31 cellular contexts compared by ENCODE assay signal in genomic region chr2:7077660-7078278, GRCh38.
DNase-seq lines count a peak whose midpoint lies in the region; ATAC-seq and TF ChIP-seq lines count a peak whose summit lies in the region.
"Had no signal": no experiment of that assay in that cellular context is flagged by ENCODE, and none has a peak within 500 bp of the region (broad histone marks: within the 10 kb centered on the region; RNA-seq: fewer than 3 reads in every experiment).

No MANE protein-coding gene starts in this region.

- H3K27me3 ChIP-seq in sigmoid colon = no peaks in the 10 kb centered on the region
- H3K27me3 ChIP-seq in body of pancreas = no peaks in the 10 kb centered on the region
- H3K27me3 ChIP-seq: dorsolateral prefrontal cortex, neural progenitor cell, uterus had no signal

- H3K36me3 ChIP-seq in sigmoid colon (no peaks in the 10 kb centered on the region), body of pancreas (replicated peaks in 1 of 2; ENCODE audit: insufficient read depth in 1 of 2, low read depth in 2 of 2) (no peaks in the 10 kb centered on the region)
- H3K36me3 ChIP-seq: neural progenitor cell, uterus had no signal

- H3K9me3 Mint-ChIP-seq in endothelial cell (ENCODE audit: unreplicated experiment) = no peaks in the 10 kb centered on the region
- H3K9me3 Mint-ChIP-seq: activated naive CD4-positive, alpha-beta T cell treated with anti-CD3 and anti-CD28 coated beads, Interleukin-2, amount 10 ng/mL, durations not matched to agents 7 days and 5 days; neural progenitor cell; stimulated activated effector memory CD8-positive, alpha-beta T cell treated with anti-CD3 and anti-CD28 coated beads, Interleukin-12 subunit alpha, Interleukin-12 subunit beta, amount 100 ng/mL, for 72 hours had no signal

- H3K4me3 ChIP-seq in sigmoid colon (no peak overlapping the region), body of pancreas (no peak overlapping the region)
- H3K4me3 ChIP-seq: dorsolateral prefrontal cortex, lung, neural progenitor cell, uterus had no signal

- DNase-seq in HT1080 (ENCODE audit: low read depth) = peak; percentile 23
- DNase-seq in endothelial cell (ENCODE audit: low spot score) = no peak
- no peak for DNase-seq in left cardiac atrium
- DNase-seq in sigmoid colon = peak; percentile 65
- no peak for DNase-seq in body of pancreas
- DNase-seq in Ammon's horn (ENCODE audit: low spot score) = no peak
- DNase-seq: activated CD4-positive, alpha-beta T cell treated with anti-CD3 and anti-CD28 coated beads, Interleukin-2, amount 50 U/mL, for 1 hour; activated CD8-positive, alpha-beta memory T cell treated with anti-CD3 and anti-CD28 coated beads, Interleukin-2, amount 10 ng/mL, durations not matched to agents 7 days and 5 days; activated naive CD4-positive, alpha-beta T cell treated with anti-CD3 and anti-CD28 coated beads, Interleukin-2, amount 10 ng/mL, durations not matched to agents 7 days and 5 days; amygdala; caudate nucleus; CD4-positive, alpha-beta memory T cell; dorsolateral prefrontal cortex; foreskin melanocyte; islet precursor cell; Kasumi-1; NCI-H2029 treated with DMSO at 0.1 percent for 48 hours; NCI-H226; NCI-H748 treated with DMSO at 0.1 percent for 48 hours; posterior cingulate gyrus; RPMI8226; small intestine; T-helper 2 cell; uterus had no signal

- H3K27ac ChIP-seq in sigmoid colon (peak overlapping the region in 1 of 4 donors; percentile 34), body of pancreas (no peak overlapping the region)
- H3K27ac ChIP-seq: dorsolateral prefrontal cortex, HL-60, neural progenitor cell, uterus had no signal

- 76 to 96% methylated on average over 10 of the region's 10 CpGs for WGBS in sigmoid colon, 2 donors
- WGBS in body of pancreas, 2 donors = 76 to 86% methylated on average over 10 of the region's 10 CpGs

- TF ChIP-seq POLR2A in sigmoid colon (IDR thresholded peaks at IDR 0.05) (no peak), body of pancreas (IDR thresholded peaks at IDR 0.05) (no peak)

- peaks cover 0 to 9% (median 3%) of the 10 kb centered on the region in 4 donors for H3K4me1 ChIP-seq in sigmoid colon
- no peaks in the 10 kb centered on the region for H3K4me1 ChIP-seq in body of pancreas
- H3K4me1 ChIP-seq: neural progenitor cell, uterus had no signal

- H3K27me3 Mint-ChIP-seq in endothelial cell (ENCODE audit: unreplicated experiment) = no peaks in the 10 kb centered on the region
- H3K27me3 Mint-ChIP-seq: activated CD8-positive, alpha-beta memory T cell treated with anti-CD3 and anti-CD28 coated beads, Interleukin-2, amount 10 ng/mL, durations not matched to agents 7 days and 5 days; activated naive CD4-positive, alpha-beta T cell treated with anti-CD3 and anti-CD28 coated beads, Interleukin-2, amount 10 ng/mL, durations not matched to agents 7 days and 5 days; CD4-positive, alpha-beta memory T cell had no signal

- H3K9me3 ChIP-seq in sigmoid colon (no peaks in the 10 kb centered on the region), body of pancreas (no peaks in the 10 kb centered on the region)
- H3K9me3 ChIP-seq: uterus had no signal

- intact Hi-C loops in left cardiac atrium (cut with DNase I) = no loop called here
- intact Hi-C loops in sigmoid colon (cut with DNase I) = no loop called here
- intact Hi-C loops in body of pancreas (cut with DNase I) = no loop called here

- H3K27ac Mint-ChIP-seq in endothelial cell (ENCODE audit: unreplicated experiment) = peak overlapping the region; percentile 15
- H3K27ac Mint-ChIP-seq: activated CD8-positive, alpha-beta memory T cell treated with anti-CD3 and anti-CD28 coated beads, Interleukin-2, amount 10 ng/mL, durations not matched to agents 7 days and 5 days; activated naive CD4-positive, alpha-beta T cell treated with anti-CD3 and anti-CD28 coated beads, Interleukin-2, amount 10 ng/mL, durations not matched to agents 7 days and 5 days; CD4-positive, alpha-beta memory T cell; neural progenitor cell; stimulated activated effector memory CD8-positive, alpha-beta T cell treated with anti-CD3 and anti-CD28 coated beads, Interleukin-12 subunit alpha, Interleukin-12 subunit beta, amount 100 ng/mL, for 72 hours had no signal

- TF ChIP-seq CTCF in endothelial cell (IDR thresholded peaks at IDR 0.05; ENCODE audit: unreplicated experiment) (no peak), sigmoid colon (IDR thresholded peaks at IDR 0.05) (no peak), body of pancreas (IDR thresholded peaks at IDR 0.05) (no peak)

- no peaks in the 10 kb centered on the region for H3K36me3 Mint-ChIP-seq in endothelial cell (ENCODE audit: low read depth, unreplicated experiment)

- H3K4me3 Mint-ChIP-seq in endothelial cell (ENCODE audit: unreplicated experiment) = no peak overlapping the region
- H3K4me3 Mint-ChIP-seq: activated CD8-positive, alpha-beta memory T cell treated with anti-CD3 and anti-CD28 coated beads, Interleukin-2, amount 10 ng/mL, durations not matched to agents 7 days and 5 days; activated naive CD4-positive, alpha-beta T cell treated with anti-CD3 and anti-CD28 coated beads, Interleukin-2, amount 10 ng/mL, durations not matched to agents 7 days and 5 days; CD4-positive, alpha-beta memory T cell; neural progenitor cell; stimulated activated effector memory CD8-positive, alpha-beta T cell treated with anti-CD3 and anti-CD28 coated beads, Interleukin-12 subunit alpha, Interleukin-12 subunit beta, amount 100 ng/mL, for 72 hours had no signal

- TF ChIP-seq EP300 in sigmoid colon (IDR thresholded peaks at IDR 0.05) = no peak

- peak; percentile 72 to 80 for ATAC-seq in left cardiac atrium
- ATAC-seq in HG03025 (IDR thresholded peaks at IDR 0.05; ENCODE audit: low FRiP score, unreplicated experiment) = no peak
- no peak for ATAC-seq in body of pancreas
- ATAC-seq: activated CD8-positive, alpha-beta memory T cell treated with anti-CD3 and anti-CD28 coated beads, Interleukin-2, amount 10 ng/mL, durations not matched to agents 7 days and 5 days; HepG2; SK-N-SH treated with all-trans-retinoic acid at 6 μM for 48 hours; stimulated activated effector memory CD8-positive, alpha-beta T cell treated with anti-CD3 and anti-CD28 coated beads, Interleukin-12 subunit alpha, Interleukin-12 subunit beta, amount 100 ng/mL, for 72 hours had no signal

- H3K4me1 Mint-ChIP-seq in endothelial cell (ENCODE audit: unreplicated experiment) = no peaks in the 10 kb centered on the region
- H3K4me1 Mint-ChIP-seq: activated CD8-positive, alpha-beta memory T cell treated with anti-CD3 and anti-CD28 coated beads, Interleukin-2, amount 10 ng/mL, durations not matched to agents 7 days and 5 days; activated naive CD4-positive, alpha-beta T cell treated with anti-CD3 and anti-CD28 coated beads, Interleukin-2, amount 10 ng/mL, durations not matched to agents 7 days and 5 days; neural progenitor cell; stimulated activated effector memory CD8-positive, alpha-beta T cell treated with anti-CD3 and anti-CD28 coated beads, Interleukin-12 subunit alpha, Interleukin-12 subunit beta, amount 100 ng/mL, for 72 hours had no signal

Comparison
In these comparisons a context has a peak if more than half of its experiments do, and no peak if none do; other contexts are left out.
1. DNase-seq: peak in HT1080 (single experiment) and sigmoid colon (single experiment); none in endothelial cell (single experiment), left cardiac atrium (single experiment), body of pancreas (0 of 4) and Ammon's horn (single experiment).
2. ATAC-seq: peak in left cardiac atrium (2 of 2); none in HG03025 (single experiment) and body of pancreas (single experiment).